2 cellular contexts compared by ENCODE assay signal in the genomic region with DNA sequence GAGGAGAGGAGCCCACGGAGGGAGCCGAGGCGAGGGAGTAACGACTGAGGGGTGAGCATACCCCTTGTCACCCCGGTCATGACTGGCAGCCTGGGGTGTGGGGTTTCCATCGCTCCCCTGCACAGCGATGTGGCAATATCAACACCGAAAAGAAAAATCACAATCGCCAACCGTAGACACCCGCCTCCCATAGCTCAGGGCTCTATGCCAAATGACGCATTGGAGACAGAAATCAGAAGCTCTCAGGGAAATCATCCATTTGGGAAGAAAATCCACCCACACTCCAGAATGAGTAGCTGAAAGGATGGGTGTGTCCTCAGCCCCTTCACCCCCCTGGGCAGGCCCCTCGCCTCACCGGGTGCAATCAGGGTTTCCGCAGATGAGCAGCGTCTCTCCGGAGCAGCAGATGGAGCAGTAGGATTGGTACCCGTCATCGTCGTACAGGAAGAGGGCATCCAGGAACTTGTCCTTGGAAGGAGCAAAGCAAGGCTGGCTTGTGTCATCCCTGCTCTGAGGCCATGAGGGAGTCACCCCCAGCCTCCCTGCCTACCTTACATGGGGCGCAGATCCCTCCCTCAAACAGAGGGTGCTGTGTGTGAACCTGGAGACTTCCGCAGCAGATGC.
TF ChIP-seq lines count a peak whose summit lies in the region.

No MANE protein-coding gene starts in this region.

TF ChIP-seq in IMR-90, 13 proteins besides CTCF, POLR2A, EP300 and RAD21:
- TF ChIP-seq MAZ (IDR thresholded peaks at IDR 0.05; ENCODE audit: borderline replicate concordance, low read depth, low read length) (no peak), CEBPB (IDR thresholded peaks at IDR 0.05; ENCODE audit: low read depth, low read length) (0 out of 2 replicates have a peak, but pooled peaks have one; percentile 25)
TF ChIP-seq in IMR-90: peak in this region for 1.

TF ChIP-seq in K562, 482 proteins besides CTCF, POLR2A, EP300 and RAD21:
- TF ChIP-seq DLX4 (CRISPR knock-in tag; IDR thresholded peaks at IDR 0.05) = no peak
- TF ChIP-seq EHMT2 (IDR thresholded peaks at IDR 0.05) = no peak
- TF ChIP-seq ZNF785 (CRISPR knock-in tag; IDR thresholded peaks at IDR 0.05) = no peak
- TF ChIP-seq ILK (tag; IDR thresholded peaks at IDR 0.05; ENCODE audit: borderline replicate concordance, low read depth) = no peak
- TF ChIP-seq EGR1 (conservative IDR thresholded peaks at IDR 0.05) = peak; percentile 26; the same call in 1 of the 2 replicates
- no peak for TF ChIP-seq HNRNPLL (IDR thresholded peaks at IDR 0.05; ENCODE audit: low read depth, low read length, poor library complexity, severe bottlenecking)
- TF ChIP-seq CTBP1 (IDR thresholded peaks at IDR 0.05; ENCODE audit: borderline replicate concordance) = 0 out of 2 replicates have a peak, but pooled peaks have one; percentile 31
- no peak for TF ChIP-seq CEBPG (CRISPR knock-in tag; IDR thresholded peaks at IDR 0.05)
- peak in 1 of 2 experiments; percentile 58; a peak in 2 of 4 replicates for TF ChIP-seq CEBPG (tag; conservative IDR thresholded peaks at IDR 0.05 in 1 of 2, IDR thresholded peaks at IDR 0.05 in 1 of 2)
- TF ChIP-seq NFIC (IDR thresholded peaks at IDR 0.05) = peak; percentile 7; the same call in 1 of the 2 replicates
- no peak for TF ChIP-seq HNRNPK (IDR thresholded peaks at IDR 0.05; ENCODE audit: low read depth, low read length, poor library complexity, severe bottlenecking)
- no peak for TF ChIP-seq ATF3 (IDR thresholded peaks at IDR 0.05)
- no peak for TF ChIP-seq ATF3 (CRISPR knock-in tag; conservative IDR thresholded peaks at IDR 0.05)
- TF ChIP-seq SPI1 (IDR thresholded peaks at IDR 0.05; ENCODE audit: borderline replicate concordance, low read depth, low read length) = no peak
- no peak for TF ChIP-seq JUN (IDR thresholded peaks at IDR 0.05; ENCODE audit: borderline replicate concordance, low read depth, low read length)
- no peak for TF ChIP-seq JUN (CRISPR knock-in tag; IDR thresholded peaks at IDR 0.05; ENCODE audit: borderline replicate concordance)
- no peak for TF ChIP-seq PURB (CRISPR knock-in tag; IDR thresholded peaks at IDR 0.05; ENCODE audit: low read depth)
- peak; percentile 41; the same call in 1 of the 2 replicates for TF ChIP-seq CEBPB (tag; IDR thresholded peaks at IDR 0.05)
- no peak for TF ChIP-seq PRPF4 (IDR thresholded peaks at IDR 0.05; ENCODE audit: insufficient read depth, low read depth, low read length, poor library complexity, severe bottlenecking)
